Comparison of ENCODE assay signal across 8 cellular contexts in genomic region chr20:834151-834747, GRCh38. TPM values are rescaled to one million over a fixed set of nuclear protein-coding genes. Genes with fewer than 3 reads are reported as not detected.
DNase-seq lines count a peak whose midpoint lies in the region; ATAC-seq and TF ChIP-seq lines count a peak whose summit lies in the region.

No MANE protein-coding gene starts in this region.

- H3K4me2 ChIP-seq in smooth muscle cell, result peak overlapping the region; percentile 96

- H3K27ac ChIP-seq in right atrium auricular region (peak overlapping the region; percentile 75 to 84), smooth muscle cell (ENCODE audit: low read depth) (no peak overlapping the region)

- H3K36me3 ChIP-seq in right atrium auricular region (no peaks in the 10 kb centered on the region), smooth muscle cell (ENCODE audit: low read depth) (no peaks in the 10 kb centered on the region)

- no peak overlapping the region for H3K9ac ChIP-seq in smooth muscle cell (ENCODE audit: low read depth)

- DNase-seq in activated CD4-positive, alpha-beta T cell treated with anti-CD3 and anti-CD28 coated beads, Interleukin-2, amount 10 ng/mL, durations not matched to agents 24 days and 14 days, result no peak
- no peak for DNase-seq in activated CD4-positive, alpha-beta T cell treated with anti-CD3 and anti-CD28 coated beads for 4 hours
- DNase-seq in WTC11 (ENCODE audit: low spot score) (no peak), right atrium auricular region (ENCODE audit: low spot score) (no peak), smooth muscle cell (lab: John Stamatoyannopoulos, UW; ENCODE audit: unreplicated experiment) (no peak), NCI-H2227 treated with DMSO at 0.1 percent for 48 hours (lab: John Stamatoyannopoulos, UW) (no peak), NCI-H748 treated with DMSO at 0.1 percent for 48 hours (lab: John Stamatoyannopoulos, UW) (no peak)

- peaks cover 0 to 6% of the 10 kb centered on the region in 2 donors for H3K9me3 ChIP-seq in right atrium auricular region
- H3K9me3 ChIP-seq in smooth muscle cell (replicated peaks; ENCODE audit: low read depth), result no peaks in the 10 kb centered on the region

- H3K4me3 ChIP-seq in right atrium auricular region (peak overlapping the region; percentile 71 to 83), smooth muscle cell (peak overlapping the region; percentile 91)

- no peaks in the 10 kb centered on the region for H3F3A ChIP-seq in smooth muscle cell (ENCODE audit: low read depth)

- no peaks in the 10 kb centered on the region for H3K27me3 ChIP-seq in right atrium auricular region
- no peaks in the 10 kb centered on the region for H3K27me3 ChIP-seq in smooth muscle cell (ENCODE audit: low read depth)

- no peaks in the 10 kb centered on the region for H3K27me3 Mint-ChIP-seq in activated CD4-positive, alpha-beta T cell treated with anti-CD3 and anti-CD28 coated beads, Interleukin-2, amount 10 ng/mL, durations not matched to agents 24 days and 14 days
- peaks cover 20% of the 10 kb centered on the region for H3K27me3 Mint-ChIP-seq in WTC11 (ENCODE audit: low read depth)

- TF ChIP-seq CTCF in WTC11 (IDR thresholded peaks at IDR 0.05) (no peak), right atrium auricular region (IDR thresholded peaks at IDR 0.05) (no peak), smooth muscle cell (IDR thresholded peaks at IDR 0.05; ENCODE audit: borderline replicate concordance, insufficient read depth, poor library complexity, severe bottlenecking) (no peak)

- H4K20me1 ChIP-seq in smooth muscle cell (ENCODE audit: low read depth), result no peaks in the 10 kb centered on the region

- H3K9me3 Mint-ChIP-seq in activated CD4-positive, alpha-beta T cell treated with anti-CD3 and anti-CD28 coated beads, Interleukin-2, amount 10 ng/mL, durations not matched to agents 24 days and 14 days, result no peaks in the 10 kb centered on the region
- peaks cover 12% of the 10 kb centered on the region for H3K9me3 Mint-ChIP-seq in WTC11

- peaks cover 0 to 30% of the 10 kb centered on the region in 2 donors for H3K4me1 ChIP-seq in right atrium auricular region
- peaks cover 8% of the 10 kb centered on the region for H3K4me1 ChIP-seq in smooth muscle cell (ENCODE audit: low read depth)

- H3K27ac Mint-ChIP-seq in activated CD4-positive, alpha-beta T cell treated with anti-CD3 and anti-CD28 coated beads, Interleukin-2, amount 10 ng/mL, durations not matched to agents 24 days and 14 days, result peak overlapping the region; percentile 85
- no peak overlapping the region for H3K27ac Mint-ChIP-seq in WTC11

- CTCF ChIA-PET in WTC11 (lab: Charles Lee), result interaction anchor here (0.6 to 4.5 kb wide), 12 partner anchors 7 to 274 kb away, joined by 3 to 30 read pairs (median 10); no protein-coding TSS in a partner anchor

- no peaks in the 10 kb centered on the region for H3K79me2 ChIP-seq in smooth muscle cell (ENCODE audit: low read depth)

- WGBS in smooth muscle cell (ENCODE audit: low lambda C conversion rate), result 10% methylated on average over 18 of the region's 18 CpGs

- intact Hi-C loops in activated CD4-positive, alpha-beta T cell treated with anti-CD3 and anti-CD28 coated beads, Interleukin-2, amount 10 ng/mL, durations not matched to agents 24 days and 14 days (cut with micrococcal nuclease), result loop anchor here (2.0 to 10.0 kb wide), 5 partner anchors 181 to 1268 kb away; partner anchors contain the start of genes PSMF1, SRXN1 and STK35

- no peak; the same call in 1 of the 2 replicates for ATAC-seq in WTC11
- no peak for ATAC-seq in HG03095 (IDR thresholded peaks at IDR 0.05; ENCODE audit: unreplicated experiment)

- peaks cover 11% of the 10 kb centered on the region for H3K36me3 Mint-ChIP-seq in activated CD4-positive, alpha-beta T cell treated with anti-CD3 and anti-CD28 coated beads, Interleukin-2, amount 10 ng/mL, durations not matched to agents 24 days and 14 days (ENCODE audit: low read depth)
- peaks cover 4% of the 10 kb centered on the region for H3K36me3 Mint-ChIP-seq in WTC11

- H3K4me3 Mint-ChIP-seq in activated CD4-positive, alpha-beta T cell treated with anti-CD3 and anti-CD28 coated beads, Interleukin-2, amount 10 ng/mL, durations not matched to agents 24 days and 14 days, result peak overlapping the region; percentile 84
- peak overlapping the region; percentile 76 for H3K4me3 Mint-ChIP-seq in WTC11

- POLR2A ChIA-PET in WTC11 (lab: Charles Lee), result no interaction called here

- H2AFZ ChIP-seq in smooth muscle cell (ENCODE audit: low read depth), result peak overlapping the region; percentile 97

- peaks cover 45% of the 10 kb centered on the region for H3K4me1 Mint-ChIP-seq in activated CD4-positive, alpha-beta T cell treated with anti-CD3 and anti-CD28 coated beads, Interleukin-2, amount 10 ng/mL, durations not matched to agents 24 days and 14 days
- H3K4me1 Mint-ChIP-seq in WTC11, result peaks cover 12% of the 10 kb centered on the region

TF ChIP-seq in WTC11, 78 proteins besides CTCF, POLR2A, EP300 and RAD21:
- no peak for TF ChIP-seq PRRX2 (CRISPR knock-in tag; IDR thresholded peaks at IDR 0.05)
- TF ChIP-seq ZNF121 (CRISPR knock-in tag; IDR thresholded peaks at IDR 0.05), result no peak
- no peak for TF ChIP-seq SOX15 (CRISPR knock-in tag; IDR thresholded peaks at IDR 0.05)
- no peak for TF ChIP-seq CDX4 (CRISPR knock-in tag; IDR thresholded peaks at IDR 0.05; ENCODE audit: borderline replicate concordance)
- TF ChIP-seq ATF3 (CRISPR knock-in tag; conservative IDR thresholded peaks at IDR 0.05), result no peak
- no peak for TF ChIP-seq ESRRA (CRISPR knock-in tag; IDR thresholded peaks at IDR 0.05; ENCODE audit: borderline replicate concordance)

RNA-seq across cellular contexts. Expression of gene FAM110A, which starts 0.7 kb away (rescaled TPM):
- total RNA-seq in activated CD4-positive, alpha-beta T cell treated with anti-CD3 and anti-CD28 coated beads, Interleukin-2, amount 10 ng/mL, durations not matched to agents 24 days and 14 days, result 13.3 and 15.4 TPM in 2 replicates
- 17.2 to 18.8 TPM (median 18.0 TPM) in 3 replicates for total RNA-seq in WTC11 (2021)
- total RNA-seq in right atrium auricular region, result 1 to 10 TPM; 5.7 to 5.8 TPM
- 2.9 and 5.3 TPM in 2 replicates for total RNA-seq in smooth muscle cell
- polyA plus RNA-seq in smooth muscle cell, result 5.6 and 8.7 TPM in 2 replicates
